16 cellular contexts compared by ENCODE assay signal in genomic region chr11:76903325-76903724, GRCh38. TPM values are rescaled to one million over a fixed set of nuclear protein-coding genes. Genes with fewer than 3 reads are reported as not detected.
DNase-seq lines count a peak whose midpoint lies in the region; TF ChIP-seq lines count a peak whose summit lies in the region.
"Had no signal": no experiment of that assay in that cellular context is flagged by ENCODE, and none has a peak within 500 bp of the region (broad histone marks: within the 10 kb centered on the region; RNA-seq: fewer than 3 reads in every experiment).

No MANE protein-coding gene starts in this region.

- no peak overlapping the region for H3K27ac ChIP-seq in thyroid gland
- H3K27ac ChIP-seq: C4-2B, HL-60 had no signal

- no peaks in the 10 kb centered on the region for H3K27me3 ChIP-seq in thyroid gland

- TF ChIP-seq CTCF in thyroid gland (IDR thresholded peaks at IDR 0.05): no peak
- no peak for TF ChIP-seq CTCF in GM13976 (IDR thresholded peaks at IDR 0.05; ENCODE audit: borderline replicate concordance, control extremely low read depth, extremely low read depth, insufficient read depth, missing control alignments)

- intact Hi-C loops in thyroid gland (cut with DNase I): no loop called here

- no peaks in the 10 kb centered on the region for H3K9me3 ChIP-seq in thyroid gland

- DNase-seq in NCI-H2029 (lab: John Stamatoyannopoulos, UW) (peak; percentile 63), NCI-H2029 treated with DMSO at 0.1 percent for 48 hours (lab: John Stamatoyannopoulos, UW) (no peak), NCI-H526 (lab: John Stamatoyannopoulos, UW) (peak; percentile 90), iPS DF 19.7 (ENCODE audit: low read depth, low spot score) (peak; percentile 71), thyroid gland (peak; percentile 17 to 24), GM13976 (ENCODE audit: low spot score) (no peak), ureter (ENCODE audit: low spot score) (no peak)
- DNase-seq in activated CD4-positive, CD25-positive, alpha-beta regulatory T cell treated with anti-CD3 and anti-CD28 coated beads, Interleukin-2, amount 50 U/mL, for 72 hours: no peak
- DNase-seq: activated CD8-positive, alpha-beta memory T cell treated with anti-CD3 and anti-CD28 coated beads for 24 hours; activated gamma-delta T cell; anterior cingulate cortex; cortex of kidney; glutamatergic neuron; NCI-H226 had no signal

- 8 to 27% methylated on average over 3 of the region's 3 CpGs for WGBS in thyroid gland, 2 donors

- in situ Hi-C loops in GM13976 (cut with MboI; ENCODE audit: low sequenced_read_pairs, unreplicated experiment): no loop called here

- no peak for TF ChIP-seq POLR2A in thyroid gland (IDR thresholded peaks at IDR 0.05)

- no peaks in the 10 kb centered on the region for H3K36me3 ChIP-seq in thyroid gland

- no peaks in the 10 kb centered on the region for H3K4me1 ChIP-seq in thyroid gland

- no peak overlapping the region for H3K4me3 ChIP-seq in thyroid gland (replicated peaks in 1 of 3)

RNA-seq across cellular contexts. Expression of gene ACER3, which starts 42.6 kb away (rescaled TPM):
- total RNA-seq in thyroid gland (10 to 100 TPM; 11.5 to 29.3 (median 17.9) TPM), ureter (33.4 TPM)

Comparison
In these comparisons a context has a peak if more than half of its experiments do, and no peak if none do; other contexts are left out.
1. DNase-seq: peak in NCI-H2029 (single experiment), NCI-H526 (2 of 2), iPS DF 19.7 (single experiment) and thyroid gland (2 of 2); none in NCI-H2029 treated with DMSO at 0.1 percent for 48 hours (single experiment), GM13976 (single experiment), ureter (single experiment) and activated CD4-positive, CD25-positive, alpha-beta regulatory T cell treated with anti-CD3 and anti-CD28 coated beads, Interleukin-2, amount 50 U/mL, for 72 hours (single experiment).